12 cellular contexts compared by ENCODE assay signal in the genomic region with DNA sequence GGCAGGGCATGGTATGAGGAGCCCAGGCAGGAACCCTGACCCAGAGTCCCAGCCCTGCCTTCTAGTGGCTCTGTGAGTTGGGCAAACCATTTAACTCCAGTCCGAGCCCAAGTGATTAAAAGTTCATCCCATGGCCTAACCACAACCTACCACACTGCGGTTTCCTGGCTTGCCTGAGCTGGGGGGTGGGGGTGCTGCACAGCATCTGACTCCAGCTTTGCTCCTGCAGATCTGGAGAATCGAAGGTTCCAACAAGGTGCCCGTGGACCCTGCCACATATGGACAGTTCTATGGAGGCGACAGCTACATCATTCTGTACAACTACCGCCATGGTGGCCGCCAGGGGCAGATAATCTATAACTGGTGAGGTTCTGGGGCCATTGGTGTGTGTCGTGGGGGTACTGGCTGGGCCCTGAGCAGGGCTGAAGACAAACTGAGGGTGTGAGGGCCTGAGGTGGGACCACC. TPM values are rescaled to one million over a fixed set of nuclear protein-coding genes. Genes with fewer than 3 reads are reported as not detected.
A peak's percentile ranks its signal among the peaks of the same experiment; 100 is the strongest.
DNase-seq lines count a peak whose midpoint lies in the region; ATAC-seq and TF ChIP-seq lines count a peak whose summit lies in the region.
"Had no signal": no experiment of that assay in that cellular context is flagged by ENCODE, and none has a peak within 500 bp of the region (broad histone marks: within the 10 kb centered on the region; RNA-seq: fewer than 3 reads in every experiment).

No MANE protein-coding gene starts in this region.

- intact Hi-C loops in activated CD4-positive, alpha-beta T cell treated with anti-CD3 and anti-CD28 coated beads for 36 hours (cut with DNase I, micrococcal nuclease) = loop anchor here in 1 of 2 experiments (5.0 kb wide), 1 partner anchor 176 kb away; the partner anchor contains the start of gene GGTA1

- H3K27me3 ChIP-seq in right atrium auricular region = no peaks in the 10 kb centered on the region
- no peaks in the 10 kb centered on the region for H3K27me3 ChIP-seq in thoracic aorta (replicated peaks; ENCODE audit: insufficient read depth)

- H3K4me3 ChIP-seq in right atrium auricular region (no peak overlapping the region), thoracic aorta (no peak overlapping the region)

- H3K4me3 Mint-ChIP-seq in activated CD4-positive, alpha-beta T cell treated with anti-CD3 and anti-CD28 coated beads for 36 hours = no peak overlapping the region
- no peak overlapping the region for H3K4me3 Mint-ChIP-seq in activated CD4-positive, alpha-beta memory T cell treated with anti-CD3 and anti-CD28 coated beads, Interleukin-2, amount 10 ng/mL, durations not matched to agents 7 days and 5 days

- H3K9me3 Mint-ChIP-seq in activated CD4-positive, alpha-beta T cell treated with anti-CD3 and anti-CD28 coated beads for 36 hours (ENCODE audit: low read depth) = no peaks in the 10 kb centered on the region
- H3K9me3 Mint-ChIP-seq in activated CD4-positive, alpha-beta memory T cell treated with anti-CD3 and anti-CD28 coated beads, Interleukin-2, amount 10 ng/mL, durations not matched to agents 7 days and 5 days = no peaks in the 10 kb centered on the region

- H3K9me3 ChIP-seq in right atrium auricular region = no peaks in the 10 kb centered on the region
- no peaks in the 10 kb centered on the region for H3K9me3 ChIP-seq in thoracic aorta

- peak; percentile 29 for DNase-seq in activated CD4-positive, alpha-beta T cell treated with anti-CD3 and anti-CD28 coated beads for 36 hours
- no peak for DNase-seq in activated CD4-positive, alpha-beta T cell treated with anti-CD3 and anti-CD28 coated beads for 4 hours
- peak; percentile 64 for DNase-seq in activated CD4-positive, alpha-beta memory T cell treated with anti-CD3 and anti-CD28 coated beads, Interleukin-2, amount 10 ng/mL, durations not matched to agents 7 days and 5 days
- no peak for DNase-seq in right atrium auricular region (ENCODE audit: low spot score)
- DNase-seq in thoracic aorta (ENCODE audit: low spot score) = no peak
- no peak for DNase-seq in NCI-H748 treated with DMSO at 0.1 percent for 48 hours (lab: John Stamatoyannopoulos, UW)
- no peak for DNase-seq in hypothalamus (lab: John Stamatoyannopoulos, UW)
- DNase-seq: activated CD4-positive, alpha-beta T cell treated with anti-CD3 and anti-CD28 coated beads, Interleukin-2, amount 50 U/mL, for 48 hours; GOT3; left colon; NCI-H526 treated with DMSO at 0.1 percent for 48 hours had no signal

- H3K27ac ChIP-seq in right atrium auricular region = peak overlapping the region; percentile 90 to 94
- H3K27ac ChIP-seq in thoracic aorta = peak overlapping the region; percentile 96 to 97

- CTCF ChIA-PET in activated CD4-positive, alpha-beta T cell treated with anti-CD3 and anti-CD28 coated beads for 36 hours (lab: Charles Lee) = interaction anchor here (0.6 to 11.8 kb wide), 24 partner anchors 13 to 663 kb away, joined by 3 to 276 read pairs (median 6); no protein-coding TSS in a partner anchor
- CTCF ChIA-PET in activated CD4-positive, alpha-beta memory T cell treated with anti-CD3 and anti-CD28 coated beads, Interleukin-2, amount 10 ng/mL, durations not matched to agents 7 days and 5 days (lab: Charles Lee) = interaction anchor here (0.6 to 6.1 kb wide), 25 partner anchors 8 to 441 kb away, joined by 3 to 286 read pairs (median 13); no protein-coding TSS in a partner anchor

- H3K4me1 ChIP-seq in right atrium auricular region = peaks cover 0 to 74% of the 10 kb centered on the region in 2 donors
- peaks cover 29 to 94% of the 10 kb centered on the region in 2 donors for H3K4me1 ChIP-seq in thoracic aorta (ENCODE audit: control insufficient read depth in 1 of 2, low read depth in 2 of 2)

- POLR2A ChIA-PET in activated CD4-positive, alpha-beta T cell treated with anti-CD3 and anti-CD28 coated beads for 36 hours (lab: Charles Lee) = no interaction called here
- POLR2A ChIA-PET in activated CD4-positive, alpha-beta memory T cell treated with anti-CD3 and anti-CD28 coated beads, Interleukin-2, amount 10 ng/mL, durations not matched to agents 7 days and 5 days (lab: Charles Lee) = interaction anchor here (0.6 to 2.0 kb wide), 5 partner anchors 23 to 86 kb away, joined by 3 to 7 read pairs (median 3); no protein-coding TSS in a partner anchor

- peaks cover 12% of the 10 kb centered on the region for H3K4me1 Mint-ChIP-seq in activated CD4-positive, alpha-beta T cell treated with anti-CD3 and anti-CD28 coated beads for 36 hours
- peaks cover 36% of the 10 kb centered on the region for H3K4me1 Mint-ChIP-seq in activated CD4-positive, alpha-beta memory T cell treated with anti-CD3 and anti-CD28 coated beads, Interleukin-2, amount 10 ng/mL, durations not matched to agents 7 days and 5 days

- H3K36me3 Mint-ChIP-seq in activated CD4-positive, alpha-beta T cell treated with anti-CD3 and anti-CD28 coated beads for 36 hours (ENCODE audit: low read depth) = no peaks in the 10 kb centered on the region
- no peaks in the 10 kb centered on the region for H3K36me3 Mint-ChIP-seq in activated CD4-positive, alpha-beta memory T cell treated with anti-CD3 and anti-CD28 coated beads, Interleukin-2, amount 10 ng/mL, durations not matched to agents 7 days and 5 days (ENCODE audit: low read depth)

- H3K27ac Mint-ChIP-seq in activated CD4-positive, alpha-beta T cell treated with anti-CD3 and anti-CD28 coated beads for 36 hours = no peak overlapping the region
- H3K27ac Mint-ChIP-seq in activated CD4-positive, alpha-beta memory T cell treated with anti-CD3 and anti-CD28 coated beads, Interleukin-2, amount 10 ng/mL, durations not matched to agents 7 days and 5 days = peak overlapping the region; percentile 44

- no peak for TF ChIP-seq CTCF in right atrium auricular region (IDR thresholded peaks at IDR 0.05)
- TF ChIP-seq CTCF in thoracic aorta (IDR thresholded peaks at IDR 0.05) = no peak

- no peaks in the 10 kb centered on the region for H3K27me3 Mint-ChIP-seq in activated CD4-positive, alpha-beta T cell treated with anti-CD3 and anti-CD28 coated beads for 36 hours
- H3K27me3 Mint-ChIP-seq in activated CD4-positive, alpha-beta memory T cell treated with anti-CD3 and anti-CD28 coated beads, Interleukin-2, amount 10 ng/mL, durations not matched to agents 7 days and 5 days = no peaks in the 10 kb centered on the region

- H3K36me3 ChIP-seq in right atrium auricular region (peaks cover 99% of the 10 kb centered on the region), thoracic aorta (peaks cover 55% of the 10 kb centered on the region)

- no peak for ATAC-seq in activated CD4-positive, alpha-beta T cell treated with anti-CD3 and anti-CD28 coated beads for 36 hours
- ATAC-seq in thoracic aorta (ENCODE audit: insufficient number of reproducible peaks, low FRiP score, low read depth) (no peak), GM19452 (IDR thresholded peaks at IDR 0.05; ENCODE audit: unreplicated experiment) (no peak)
- ATAC-seq: left colon had no signal

RNA-seq across cellular contexts. Expression of gene STOM, which starts 49.0 kb away (rescaled TPM):
- 10 to 100 TPM; 34.7 to 44.5 TPM for total RNA-seq in activated CD4-positive, alpha-beta T cell treated with anti-CD3 and anti-CD28 coated beads for 36 hours
- total RNA-seq in activated CD4-positive, alpha-beta memory T cell treated with anti-CD3 and anti-CD28 coated beads, Interleukin-2, amount 10 ng/mL, durations not matched to agents 7 days and 5 days = 100 to 1,000 TPM; 101 to 104 TPM
- 100 to 1,000 TPM; 152 to 173 TPM for total RNA-seq in right atrium auricular region
- total RNA-seq in thoracic aorta = 100 to 1,000 TPM; 177 to 344 TPM

RNA-seq across cellular contexts. Expression of gene GSN, which starts 53.1 kb away (rescaled TPM):
- total RNA-seq in activated CD4-positive, alpha-beta T cell treated with anti-CD3 and anti-CD28 coated beads for 36 hours = 1 to 10 TPM; 1.7 to 1.9 TPM
- 1 to 10 TPM; 5.8 to 6.0 TPM for total RNA-seq in activated CD4-positive, alpha-beta memory T cell treated with anti-CD3 and anti-CD28 coated beads, Interleukin-2, amount 10 ng/mL, durations not matched to agents 7 days and 5 days
- total RNA-seq in right atrium auricular region (1,000 to 10,000 TPM; 1,444 to 3,478 TPM), thoracic aorta (1,000 to 10,000 TPM; 3,187 to 4,234 TPM)

Comparison
In these comparisons a context has a peak if more than half of its experiments do, and no peak if none do; other contexts are left out.
1. DNase-seq: peak in activated CD4-positive, alpha-beta T cell treated with anti-CD3 and anti-CD28 coated beads for 36 hours (single experiment) and activated CD4-positive, alpha-beta memory T cell treated with anti-CD3 and anti-CD28 coated beads, Interleukin-2, amount 10 ng/mL, durations not matched to agents 7 days and 5 days (single experiment); none in activated CD4-positive, alpha-beta T cell treated with anti-CD3 and anti-CD28 coated beads for 4 hours (0 of 2), right atrium auricular region (single experiment), thoracic aorta (single experiment), NCI-H748 treated with DMSO at 0.1 percent for 48 hours (single experiment) and hypothalamus (0 of 51).
2. RNA of gene GSN, which starts 53.1 kb away (total RNA-seq): 3,187 to 4,234 TPM in thoracic aorta and 1,444 to 3,478 TPM in right atrium auricular region; 5.8 to 6.0 TPM in activated CD4-positive, alpha-beta memory T cell treated with anti-CD3 and anti-CD28 coated beads, Interleukin-2, amount 10 ng/mL, durations not matched to agents 7 days and 5 days and 1.7 to 1.9 TPM in activated CD4-positive, alpha-beta T cell treated with anti-CD3 and anti-CD28 coated beads for 36 hours; every median in the first group is over 100 times any median in the second.